In the genomic region with DNA sequence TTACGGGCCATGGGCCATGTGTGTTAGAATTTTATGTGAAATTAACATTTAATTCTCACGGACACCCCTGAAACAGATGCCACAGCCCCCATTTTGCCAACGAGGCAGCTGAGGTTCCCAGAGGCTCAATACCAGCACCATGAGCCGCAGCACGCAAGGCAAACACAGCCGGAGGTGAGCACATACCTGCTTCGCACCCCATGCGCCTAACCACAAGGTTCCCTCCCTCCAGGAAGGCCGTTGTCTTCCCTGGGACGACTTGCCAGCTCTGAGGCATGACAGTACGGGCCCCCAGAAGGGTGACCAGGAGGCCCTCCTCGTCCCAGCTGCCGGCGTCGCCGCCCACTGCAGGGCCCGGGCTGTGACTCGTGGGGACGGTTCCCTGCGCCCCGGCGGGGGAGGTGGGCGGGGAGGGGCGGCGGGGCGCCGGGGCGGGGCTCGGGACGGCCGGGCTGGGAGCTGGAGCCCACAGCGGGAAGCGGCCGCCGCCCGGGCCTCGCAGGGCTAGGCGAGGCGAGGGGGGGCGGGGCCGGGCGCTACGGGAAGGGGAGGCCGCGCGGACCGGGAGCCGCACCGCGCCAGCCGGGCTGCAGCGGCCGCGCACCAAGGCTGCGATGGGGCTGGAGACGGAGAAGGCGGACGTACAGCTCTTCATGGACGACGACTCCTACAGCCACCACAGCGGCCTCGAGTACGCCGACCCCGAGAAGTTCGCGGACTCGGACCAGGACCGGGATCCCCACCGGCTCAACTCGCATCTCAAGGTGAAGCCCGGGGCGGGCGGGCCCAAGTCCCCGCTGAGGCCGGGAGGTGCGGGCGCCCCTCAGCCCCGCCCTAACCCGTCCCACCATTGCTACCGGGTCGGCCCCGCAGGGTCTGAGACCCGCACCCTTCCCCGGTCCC, we compare ENCODE assay signal across 8 cellular contexts. TPM values are rescaled to one million over a fixed set of nuclear protein-coding genes. Genes with fewer than 3 reads are reported as not detected.
A peak's percentile ranks its signal among the peaks of the same experiment; 100 is the strongest.
DNase-seq lines count a peak whose midpoint lies in the region; ATAC-seq and TF ChIP-seq lines count a peak whose summit lies in the region.

A gene with protein sequence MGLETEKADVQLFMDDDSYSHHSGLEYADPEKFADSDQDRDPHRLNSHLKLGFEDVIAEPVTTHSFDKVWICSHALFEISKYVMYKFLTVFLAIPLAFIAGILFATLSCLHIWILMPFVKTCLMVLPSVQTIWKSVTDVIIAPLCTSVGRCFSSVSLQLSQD (plus strand): TSS at position 571 of the 903 bp plus-strand sequence. CDS start 44 bp downstream, at position 615.

- peak within 1 kb of the TSS; percentile 95 for H2AFZ ChIP-seq in IMR-90 (replicated peaks; ENCODE audit: low read length, poor library complexity)

- peak within 1 kb of the TSS; percentile 99 for H3K23ac ChIP-seq in IMR-90 (ENCODE audit: low read depth, low read length)

- no peak for TF ChIP-seq RAD21 in IMR-90 (IDR thresholded peaks at IDR 0.05; ENCODE audit: low read length)

- in situ Hi-C loops in IMR-90 (cut with MboI; ENCODE audit: low sequenced_read_pairs): no loop called here

- peak within 1 kb of the TSS; percentile 90 to 99 for H4K8ac ChIP-seq in IMR-90 (ENCODE audit: low read depth in 2 of 2, low read length in 2 of 2)

- H3K14ac ChIP-seq in IMR-90 (replicated peaks; ENCODE audit: low read depth, low read length): peak within 1 kb of the TSS; percentile 100

- H3K36me3 ChIP-seq in IMR-90 (ENCODE audit: control insufficient read depth, insufficient read depth, low read length): no peaks in the 10 kb centered on the region; the same call in 1 of the 2 replicates

- peaks cover 10% of the 10 kb centered on the region for H3K4me1 Mint-ChIP-seq in activated T-helper 1 cell treated with anti-CD3 and anti-CD28 coated beads, Interleukin-12 subunit alpha, Interleukin-12 subunit beta, Interleukin-2, Interleukin-4 antibody, amounts not matched to agents 30 ng/mL and 10 ng/mL and 1 ng/mL, durations not matched to agents 14 hours and 24 hours and 36 hours (ENCODE audit: low read depth)
- H3K4me1 Mint-ChIP-seq in nephron progenitor cell: peaks cover 10% of the 10 kb centered on the region

- peak within 1 kb of the TSS; percentile 97 for H3K56ac ChIP-seq in IMR-90 (ENCODE audit: extremely low read depth, insufficient read depth, low read length)

- H4K91ac ChIP-seq in IMR-90 (ENCODE audit: insufficient read depth, low read depth, low read length): peak within 1 kb of the TSS; percentile 97

- no peak; the same call in 1 of the 2 replicates for TF ChIP-seq POLR2A in IMR-90 (IDR thresholded peaks at IDR 0.05; ENCODE audit: low read depth, low read length)

- H4K5ac ChIP-seq in IMR-90 (ENCODE audit: low read depth, low read length): peak within 1 kb of the TSS; percentile 99

- POLR2A ChIA-PET in AG04450 (lab: Yijun Ruan, JAX): interaction anchor here (0.5 to 1.0 kb wide), 4 partner anchors 27 to 98 kb away, joined by 3 to 5 read pairs (median 4); no protein-coding TSS in a partner anchor
- POLR2A ChIA-PET in IMR-90 (lab: Charles Lee; ENCODE audit: unreplicated experiment): interaction anchor here (0.8 to 1.0 kb wide), 3 partner anchors 27 to 228 kb away, joined by 3 to 6 read pairs (median 3); no protein-coding TSS in a partner anchor

- H3K18ac ChIP-seq in IMR-90 (ENCODE audit: low read depth, low read length): peak within 1 kb of the TSS; percentile 97

- peak within 1 kb of the TSS; percentile 98 for H2BK20ac ChIP-seq in IMR-90 (ENCODE audit: low read depth, low read length)

- BruUV-seq in IMR-90 (replicated peaks; lab: Mats Ljungman, UMichigan): no TSS peak

- H4K20me1 ChIP-seq in IMR-90 (ENCODE audit: insufficient read depth, low read length): no peaks in the 10 kb centered on the region

- WGBS in IMR-90 (ENCODE audit: extremely low coverage in 2 of 2, insufficient read length in 1 of 2), 2 experiments: 0% methylated on average over 28 of the region's 85 CpGs; no CpG with 5 or more reads in 1 of the 2 experiments

- H3K4me3 Mint-ChIP-seq in activated T-helper 1 cell treated with anti-CD3 and anti-CD28 coated beads, Interleukin-12 subunit alpha, Interleukin-12 subunit beta, Interleukin-2, Interleukin-4 antibody, amounts not matched to agents 30 ng/mL and 10 ng/mL and 1 ng/mL, durations not matched to agents 14 hours and 24 hours and 36 hours: peak within 1 kb of the TSS; percentile 19
- H3K4me3 Mint-ChIP-seq in nephron progenitor cell: peak within 1 kb of the TSS; percentile 86

- peaks cover 8% of the 10 kb centered on the region for H3K9me1 ChIP-seq in IMR-90 (ENCODE audit: insufficient read depth, low read length)

- ATAC-seq in GM18867 (IDR thresholded peaks at IDR 0.05; ENCODE audit: unreplicated experiment) (peak; percentile 65), IMR-90 (ENCODE audit: low read depth) (peak; percentile 91), HG03378 (IDR thresholded peaks at IDR 0.05; ENCODE audit: unreplicated experiment) (no peak)

- dilution Hi-C loops in IMR-90 (cut with HindIII; ENCODE audit: low sequenced_read_pairs, unreplicated experiment): loop anchor here (25.0 kb wide), 1 partner anchor 237 kb away; no protein-coding TSS in a partner anchor

- H3K36me3 Mint-ChIP-seq in activated T-helper 1 cell treated with anti-CD3 and anti-CD28 coated beads, Interleukin-12 subunit alpha, Interleukin-12 subunit beta, Interleukin-2, Interleukin-4 antibody, amounts not matched to agents 30 ng/mL and 10 ng/mL and 1 ng/mL, durations not matched to agents 14 hours and 24 hours and 36 hours (ENCODE audit: low read depth): no peaks in the 10 kb centered on the region
- no peaks in the 10 kb centered on the region for H3K36me3 Mint-ChIP-seq in nephron progenitor cell (ENCODE audit: low read depth)

- H3K27ac ChIP-seq in AG04450 (ENCODE audit: low read depth, low read length): peak within 1 kb of the TSS; percentile 75
- peak within 1 kb of the TSS; percentile 94 for H3K27ac ChIP-seq in IMR-90 (ENCODE audit: insufficient read depth, low read length)

- H3K27ac Mint-ChIP-seq in activated T-helper 1 cell treated with anti-CD3 and anti-CD28 coated beads, Interleukin-12 subunit alpha, Interleukin-12 subunit beta, Interleukin-2, Interleukin-4 antibody, amounts not matched to agents 30 ng/mL and 10 ng/mL and 1 ng/mL, durations not matched to agents 14 hours and 24 hours and 36 hours: peak within 1 kb of the TSS; percentile 24
- H3K27ac Mint-ChIP-seq in nephron progenitor cell: no peak within 1 kb of the TSS

- peaks cover 53% of the 10 kb centered on the region for H3K27me3 Mint-ChIP-seq in activated T-helper 1 cell treated with anti-CD3 and anti-CD28 coated beads, Interleukin-12 subunit alpha, Interleukin-12 subunit beta, Interleukin-2, Interleukin-4 antibody, amounts not matched to agents 30 ng/mL and 10 ng/mL and 1 ng/mL, durations not matched to agents 14 hours and 24 hours and 36 hours (ENCODE audit: insufficient read depth)
- H3K27me3 Mint-ChIP-seq in nephron progenitor cell (ENCODE audit: low read depth, poor library complexity): peaks cover 70% of the 10 kb centered on the region

- peak within 1 kb of the TSS; percentile 100 for H3K4ac ChIP-seq in IMR-90 (ENCODE audit: low read depth, low read length)

- H3K4me2 ChIP-seq in IMR-90 (ENCODE audit: low read depth, low read length): peak within 1 kb of the TSS; percentile 96

- H3K27me3 ChIP-seq in AG04450 (ENCODE audit: control insufficient read depth, insufficient read depth, low read length) (no peaks in the 10 kb centered on the region), IMR-90 (ENCODE audit: control insufficient read depth, insufficient read depth, low read length) (no peaks in the 10 kb centered on the region)

- peak within 1 kb of the TSS; percentile 100 for H2AK5ac ChIP-seq in IMR-90 (ENCODE audit: low read depth, low read length)

- TF ChIP-seq CTCF in AG04450 (IDR thresholded peaks at IDR 0.05; ENCODE audit: low read depth, low read length) (no peak), IMR-90 (conservative IDR thresholded peaks at IDR 0.05; ENCODE audit: low read depth, low read length) (no peak), nephron progenitor cell (IDR thresholded peaks at IDR 0.05) (no peak)

- peak within 1 kb of the TSS; percentile 99 for H2BK120ac ChIP-seq in IMR-90 (ENCODE audit: low read depth, low read length)

- H3K9ac ChIP-seq in IMR-90 (ENCODE audit: low read depth, low read length): peak within 1 kb of the TSS; percentile 96

- H2AK9ac ChIP-seq in IMR-90 (replicated peaks; ENCODE audit: low read depth, low read length, poor library complexity): peak within 1 kb of the TSS; percentile 95

- H3K9me3 ChIP-seq in AG04450 (ENCODE audit: control insufficient read depth, insufficient read depth, low read length) (no peaks in the 10 kb centered on the region; the same call in 1 of the 2 replicates), IMR-90 (ENCODE audit: control insufficient read depth, insufficient read depth, low read length) (no peaks in the 10 kb centered on the region)

- peaks cover 15% of the 10 kb centered on the region for H3K4me1 ChIP-seq in IMR-90 (ENCODE audit: control insufficient read depth, insufficient read depth, low read length)

- H3K79me1 ChIP-seq in IMR-90 (ENCODE audit: low read depth in 1 of 2, low read length in 2 of 2): peaks cover 9 to 31% of the 10 kb centered on the region in 2 experiments

- H3K9me3 Mint-ChIP-seq in activated T-helper 1 cell treated with anti-CD3 and anti-CD28 coated beads, Interleukin-12 subunit alpha, Interleukin-12 subunit beta, Interleukin-2, Interleukin-4 antibody, amounts not matched to agents 30 ng/mL and 10 ng/mL and 1 ng/mL, durations not matched to agents 14 hours and 24 hours and 36 hours: no peaks in the 10 kb centered on the region
- peaks cover 7% of the 10 kb centered on the region for H3K9me3 Mint-ChIP-seq in nephron progenitor cell

- H2BK15ac ChIP-seq in IMR-90 (ENCODE audit: low read depth, low read length): peak within 1 kb of the TSS; percentile 94

- peak within 1 kb of the TSS; percentile 99 for H2BK5ac ChIP-seq in IMR-90 (ENCODE audit: low read depth, low read length, poor library complexity, severe bottlenecking)

- DNase-seq in AG04450 (ENCODE audit: low read depth, low spot score): no peak
- peak; percentile 48 for DNase-seq in IMR-90
- no peak for DNase-seq in activated T-helper 1 cell treated with anti-CD3 and anti-CD28 coated beads, Interleukin-12 subunit alpha, Interleukin-12 subunit beta, Interleukin-2, Interleukin-4 antibody, amounts not matched to agents 30 ng/mL and 10 ng/mL and 1 ng/mL, durations not matched to agents 14 hours and 24 hours and 36 hours (ENCODE audit: low spot score)
- peak; percentile 10 for DNase-seq in foreskin melanocyte
- peak; percentile 78 for DNase-seq in nephron progenitor cell
- DNase-seq in NOMO-1 treated with DMSO at 0.1 percent for 48 hours (lab: John Stamatoyannopoulos, UW; ENCODE audit: unreplicated experiment): no peak

- CTCF ChIA-PET in AG04450 (lab: Charles Lee) (interaction anchor here (1.1 to 1.6 kb wide), 2 partner anchors 27 to 61 kb away, joined by 3 to 4 read pairs; no protein-coding TSS in a partner anchor), IMR-90 (lab: Yijun Ruan, JAX) (no interaction called here)

- intact Hi-C loops in IMR-90 (cut with micrococcal nuclease): loop anchor here (1.0 to 10.0 kb wide), 6 partner anchors 27 to 241 kb away; no protein-coding TSS in a partner anchor
- intact Hi-C loops in activated T-helper 1 cell treated with anti-CD3 and anti-CD28 coated beads, Interleukin-12 subunit alpha, Interleukin-12 subunit beta, Interleukin-2, Interleukin-4 antibody, amounts not matched to agents 30 ng/mL and 10 ng/mL and 1 ng/mL, durations not matched to agents 14 hours and 24 hours and 36 hours (cut with micrococcal nuclease): loop anchor here (1.0 kb wide), 1 partner anchor 27 kb away; no protein-coding TSS in a partner anchor

- peak within 1 kb of the TSS; percentile 89 for H3K4me3 ChIP-seq in AG04450 (ENCODE audit: low read depth, low read length)
- peak within 1 kb of the TSS; percentile 88 for H3K4me3 ChIP-seq in IMR-90 (ENCODE audit: insufficient read depth, low read depth, low read length)

RNA-seq across cellular contexts. Expression of the gene that starts here (rescaled TPM):
- polyA plus RNA-seq in AG04450 (2011; rRNA removed): 241 and 265 TPM in 2 replicates
- 173 and 190 TPM in 2 replicates for polyA minus RNA-seq in AG04450 (2011; rRNA and poly(A)+ RNA removed)
- total RNA-seq in IMR-90 (2012; rRNA removed): 199 and 217 TPM in 2 replicates
- polyA plus RNA-seq in IMR-90 (2012; rRNA removed): 217 and 265 TPM in 2 replicates
- 110 and 169 TPM in 2 replicates for polyA plus RNA-seq in IMR-90 (2012; cell fraction: cytosol; rRNA removed)
- polyA plus RNA-seq in IMR-90 (2012; cell fraction: nucleus; rRNA removed; ENCODE audit: low replicate concordance): 42.8 and 115 TPM in 2 replicates
- not detected in 2 replicates for total RNA-seq in activated T-helper 1 cell treated with anti-CD3 and anti-CD28 coated beads, Interleukin-12 subunit alpha, Interleukin-12 subunit beta, Interleukin-2, Interleukin-4 antibody, amounts not matched to agents 30 ng/mL and 10 ng/mL and 1 ng/mL, durations not matched to agents 14 hours and 24 hours and 36 hours

Comparison
In these comparisons a context has a peak if more than half of its experiments do, and no peak if none do; other contexts are left out.
1. RNA of the gene that starts here (total RNA-seq): 199 to 217 TPM in IMR-90; not detected in activated T-helper 1 cell treated with anti-CD3 and anti-CD28 coated beads, Interleukin-12 subunit alpha, Interleukin-12 subunit beta, Interleukin-2, Interleukin-4 antibody, amounts not matched to agents 30 ng/mL and 10 ng/mL and 1 ng/mL, durations not matched to agents 14 hours and 24 hours and 36 hours; every median in the first group is over 100 times any median in the second.
2. DNase-seq: peak in IMR-90 (single experiment), foreskin melanocyte (single experiment) and nephron progenitor cell (single experiment); none in AG04450 (single experiment), activated T-helper 1 cell treated with anti-CD3 and anti-CD28 coated beads, Interleukin-12 subunit alpha, Interleukin-12 subunit beta, Interleukin-2, Interleukin-4 antibody, amounts not matched to agents 30 ng/mL and 10 ng/mL and 1 ng/mL, durations not matched to agents 14 hours and 24 hours and 36 hours (single experiment) and NOMO-1 treated with DMSO at 0.1 percent for 48 hours (single experiment).